ENCODE assay signal across 22 cellular contexts in genomic region chr12:84995646-84996045, GRCh38. TPM values are rescaled to one million over a fixed set of nuclear protein-coding genes. Genes with fewer than 3 reads are reported as not detected.
"Had no signal": no experiment of that assay in that cellular context is flagged by ENCODE, and none has a peak within 500 bp of the region (broad histone marks: within the 10 kb centered on the region; RNA-seq: fewer than 3 reads in every experiment).

No MANE protein-coding gene starts in this region.

- H3K36me3 ChIP-seq: neutrophil, suprapubic skin, transverse colon, uterus, WERI-Rb-1 had no signal

- ATAC-seq: activated T-helper 17 cell treated with anti-CD3 and anti-CD28 coated beads, Interleukin-2, amount 50 U/mL, for 72 hours; naive thymus-derived CD8-positive, alpha-beta T cell had no signal

- H3K9me3 Mint-ChIP-seq: activated naive CD8-positive, alpha-beta T cell treated with anti-CD3 and anti-CD28 coated beads for 36 hours; naive thymus-derived CD8-positive, alpha-beta T cell; stimulated activated naive CD8-positive, alpha-beta T cell treated with anti-CD3 and anti-CD28 coated beads, Interleukin-15, Interleukin-2, amounts not matched to agents 100 ng/mL and 50 ng/mL, for 24 hours had no signal

- H3K27ac ChIP-seq: dorsolateral prefrontal cortex, neutrophil, suprapubic skin, transverse colon, uterus, WERI-Rb-1 had no signal

- H3K4me3 Mint-ChIP-seq: activated naive CD8-positive, alpha-beta T cell treated with anti-CD3 and anti-CD28 coated beads for 36 hours; activated T-helper 17 cell treated with anti-CD3 and anti-CD28 coated beads, Interleukin-2, amount 50 U/mL, for 72 hours; naive thymus-derived CD8-positive, alpha-beta T cell; stimulated activated naive CD8-positive, alpha-beta T cell treated with anti-CD3 and anti-CD28 coated beads, Interleukin-15, Interleukin-2, amounts not matched to agents 100 ng/mL and 50 ng/mL, for 24 hours had no signal

- H3K4me1 ChIP-seq: suprapubic skin, uterus had no signal

- H3K27me3 Mint-ChIP-seq: activated naive CD8-positive, alpha-beta T cell treated with anti-CD3 and anti-CD28 coated beads for 36 hours; activated T-helper 17 cell treated with anti-CD3 and anti-CD28 coated beads, Interleukin-2, amount 50 U/mL, for 72 hours; naive thymus-derived CD8-positive, alpha-beta T cell; stimulated activated naive CD8-positive, alpha-beta T cell treated with anti-CD3 and anti-CD28 coated beads, Interleukin-15, Interleukin-2, amounts not matched to agents 100 ng/mL and 50 ng/mL, for 24 hours had no signal

- H3K27ac Mint-ChIP-seq: activated naive CD8-positive, alpha-beta T cell treated with anti-CD3 and anti-CD28 coated beads for 36 hours; activated T-helper 17 cell treated with anti-CD3 and anti-CD28 coated beads, Interleukin-2, amount 50 U/mL, for 72 hours; stimulated activated naive CD8-positive, alpha-beta T cell treated with anti-CD3 and anti-CD28 coated beads, Interleukin-15, Interleukin-2, amounts not matched to agents 100 ng/mL and 50 ng/mL, for 24 hours had no signal

- DNase-seq: activated CD4-positive, alpha-beta T cell treated with anti-CD3 and anti-CD28 coated beads for 1 hour; activated CD4-positive, alpha-beta T cell treated with anti-CD3 and anti-CD28 coated beads, Interleukin-2, amount 50 U/mL, for 4 hours; activated naive CD4-positive, alpha-beta T cell; activated naive CD8-positive, alpha-beta T cell treated with anti-CD3 and anti-CD28 coated beads for 36 hours; activated T-cell treated with anti-CD3 and anti-CD28 coated beads for 4 hours; amniotic stem cell; caudate nucleus; dorsolateral prefrontal cortex; naive thymus-derived CD8-positive, alpha-beta T cell; SW 1271; transverse colon; uterus; WERI-Rb-1 had no signal

- H3K36me3 Mint-ChIP-seq: activated naive CD8-positive, alpha-beta T cell treated with anti-CD3 and anti-CD28 coated beads for 36 hours; naive thymus-derived CD8-positive, alpha-beta T cell had no signal

- H3K9me3 ChIP-seq: neutrophil, suprapubic skin, transverse colon, uterus had no signal

- H3K4me3 ChIP-seq: dorsolateral prefrontal cortex, suprapubic skin, transverse colon, uterus had no signal

- H3K27me3 ChIP-seq: neutrophil, suprapubic skin, transverse colon, uterus had no signal

RNA-seq across cellular contexts. Expression of gene TSPAN19, which starts 40.4 kb away (rescaled TPM):
- total RNA-seq: activated naive CD8-positive, alpha-beta T cell treated with anti-CD3 and anti-CD28 coated beads for 36 hours; activated T-helper 17 cell treated with anti-CD3 and anti-CD28 coated beads, Interleukin-2, amount 50 U/mL, for 72 hours; epithelial cell of proximal tubule; lower leg skin; naive thymus-derived CD8-positive, alpha-beta T cell; posterior vena cava; skeletal muscle tissue; suprapubic skin; T-helper 2 cell treated with Interferon-gamma antibody and Interleukin-4, amounts not matched to agents 100 ng/mL and 5 ng/mL, for 36 hours; transverse colon had no signal
- polyA plus RNA-seq: naive thymus-derived CD8-positive, alpha-beta T cell had no signal

RNA-seq across cellular contexts. Expression of gene LRRIQ1, which starts 40.5 kb away (rescaled TPM):
- total RNA-seq: activated naive CD8-positive, alpha-beta T cell treated with anti-CD3 and anti-CD28 coated beads for 36 hours; activated T-helper 17 cell treated with anti-CD3 and anti-CD28 coated beads, Interleukin-2, amount 50 U/mL, for 72 hours; lower leg skin; naive thymus-derived CD8-positive, alpha-beta T cell; skeletal muscle tissue; T-helper 2 cell treated with Interferon-gamma antibody and Interleukin-4, amounts not matched to agents 100 ng/mL and 5 ng/mL, for 36 hours; transverse colon had no signal
- polyA plus RNA-seq: naive thymus-derived CD8-positive, alpha-beta T cell had no signal
